Comparison of ENCODE assay signal across 8 cellular contexts in the genomic region with DNA sequence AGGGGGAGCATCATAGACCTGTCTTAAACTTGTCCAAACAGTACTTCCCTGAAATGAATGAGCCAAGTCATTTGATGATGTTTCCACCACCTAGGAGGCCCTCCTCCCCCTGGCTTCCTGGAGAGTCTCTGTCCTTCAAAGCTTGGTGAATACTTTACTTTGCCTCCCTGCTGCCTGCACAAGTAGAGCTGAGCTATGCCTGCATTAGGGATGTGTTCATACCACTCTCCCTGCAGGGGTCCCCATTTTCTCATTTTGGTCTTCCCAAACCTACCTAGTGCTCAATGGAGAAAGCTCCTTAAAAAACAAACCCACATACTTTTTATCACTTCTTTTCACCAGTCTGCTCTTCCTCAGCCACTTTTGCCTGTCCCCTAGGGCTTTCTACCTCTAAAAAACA. TPM values are rescaled to one million over a fixed set of nuclear protein-coding genes. Genes with fewer than 3 reads are reported as not detected.
DNase-seq lines count a peak whose midpoint lies in the region; ATAC-seq and TF ChIP-seq lines count a peak whose summit lies in the region.
"Had no signal": no experiment of that assay in that cellular context is flagged by ENCODE, and none has a peak within 500 bp of the region (broad histone marks: within the 10 kb centered on the region; RNA-seq: fewer than 3 reads in every experiment).

No MANE protein-coding gene starts in this region.

- H2BK5ac ChIP-seq in IMR-90 (ENCODE audit: low read depth, low read length, poor library complexity, severe bottlenecking) = no peak overlapping the region

- H3K56ac ChIP-seq in IMR-90 (ENCODE audit: extremely low read depth, insufficient read depth, low read length) = no peak overlapping the region

- TF ChIP-seq POLR2A in IMR-90 (IDR thresholded peaks at IDR 0.05; ENCODE audit: low read depth, low read length) (no peak), right lobe of liver (IDR thresholded peaks at IDR 0.05) (no peak)

- POLR2A ChIA-PET in IMR-90 (lab: Charles Lee; ENCODE audit: unreplicated experiment) = no interaction called here

- H3K14ac ChIP-seq in IMR-90 (replicated peaks; ENCODE audit: low read depth, low read length) = no peak overlapping the region

- peak; percentile 47; the same call in 1 of the 2 replicates for TF ChIP-seq RAD21 in IMR-90 (IDR thresholded peaks at IDR 0.05; ENCODE audit: low read length)

- H3K27me3 ChIP-seq in IMR-90 (ENCODE audit: control insufficient read depth, insufficient read depth, low read length) = no peaks in the 10 kb centered on the region
- H3K27me3 ChIP-seq in right lobe of liver = no peaks in the 10 kb centered on the region

- DNase-seq in EH (ENCODE audit: low read depth) (peak; percentile 62), IMR-90 (peak; percentile 51), astrocyte of the spinal cord (ENCODE audit: low read depth, low spot score) (peak; percentile 43), right lobe of liver (no peak), activated gamma-delta T cell treated with Interleukin-2 at 50 U/mL for 16 hours (no peak), NCI-H2227 (lab: John Stamatoyannopoulos, UW; ENCODE audit: unreplicated experiment) (no peak)

- H2AK9ac ChIP-seq in IMR-90 (replicated peaks; ENCODE audit: low read depth, low read length, poor library complexity) = no peak overlapping the region

- H4K8ac ChIP-seq in IMR-90 (ENCODE audit: low read depth in 2 of 2, low read length in 2 of 2) = no peak overlapping the region

- no peak overlapping the region for H4K5ac ChIP-seq in IMR-90 (ENCODE audit: low read depth, low read length)

- TF ChIP-seq CTCF in IMR-90 (conservative IDR thresholded peaks at IDR 0.05; ENCODE audit: low read depth, low read length) (peak; percentile 44), astrocyte of the spinal cord (IDR thresholded peaks at IDR 0.05; ENCODE audit: low read depth, low read length) (peak; percentile 36), right lobe of liver (IDR thresholded peaks at IDR 0.05) (peak in 3 of 4 donors; percentile 7 to 37 (median 27))

- no TSS peak for BruUV-seq in IMR-90 (replicated peaks; lab: Mats Ljungman, UMichigan)

- no peak overlapping the region for H3K4me3 ChIP-seq in IMR-90 (ENCODE audit: insufficient read depth, low read depth, low read length)
- no peak overlapping the region for H3K4me3 ChIP-seq in astrocyte of the spinal cord (ENCODE audit: low read depth, low read length)
- H3K4me3 ChIP-seq in right lobe of liver = no peak overlapping the region

- H3K4me2 ChIP-seq in IMR-90 (ENCODE audit: low read depth, low read length) = no peak overlapping the region

- H3K9me1 ChIP-seq in IMR-90 (ENCODE audit: insufficient read depth, low read length) = no peaks in the 10 kb centered on the region

- H3K27ac ChIP-seq in IMR-90 (ENCODE audit: insufficient read depth, low read length) = no peak overlapping the region
- no peak overlapping the region for H3K27ac ChIP-seq in right lobe of liver

- no peaks in the 10 kb centered on the region for H4K20me1 ChIP-seq in IMR-90 (ENCODE audit: insufficient read depth, low read length)

- no peak overlapping the region for H2BK120ac ChIP-seq in IMR-90 (ENCODE audit: low read depth, low read length)

- no peak overlapping the region for H2BK15ac ChIP-seq in IMR-90 (ENCODE audit: low read depth, low read length)

- no peak overlapping the region for H4K91ac ChIP-seq in IMR-90 (ENCODE audit: insufficient read depth, low read depth, low read length)

- in situ Hi-C loops in IMR-90 (cut with MboI; ENCODE audit: low sequenced_read_pairs) (no loop called here), astrocyte of the spinal cord (cut with HindIII; ENCODE audit: low sequenced_read_pairs) (no loop called here)

- intact Hi-C loops in IMR-90 (cut with micrococcal nuclease) (loop anchor here (1.0 to 5.0 kb wide), 2 partner anchors 65 to 107 kb away; no protein-coding TSS in a partner anchor), right lobe of liver (cut with DNase I) (loop anchor here in 1 of 2 donors (10.0 kb wide), 1 partner anchor 60 kb away; a partner anchor contains a TSS)

- H3K23ac ChIP-seq in IMR-90 (ENCODE audit: low read depth, low read length) = no peak overlapping the region

- dilution Hi-C loops in IMR-90 (cut with HindIII; ENCODE audit: low sequenced_read_pairs, unreplicated experiment) = no loop called here

- H3K36me3 ChIP-seq in IMR-90 (ENCODE audit: control insufficient read depth, insufficient read depth, low read length) (peaks cover 12% of the 10 kb centered on the region; the same call in 1 of the 2 replicates), right lobe of liver (peaks cover 0 to 7% (median 0%) of the 10 kb centered on the region in 4 donors)

- H3K79me1 ChIP-seq in IMR-90 (ENCODE audit: low read depth in 1 of 2, low read length in 2 of 2) = no peaks in the 10 kb centered on the region

- no peak overlapping the region for H2AFZ ChIP-seq in IMR-90 (replicated peaks; ENCODE audit: low read length, poor library complexity)

- no peak overlapping the region for H2AK5ac ChIP-seq in IMR-90 (ENCODE audit: low read depth, low read length)

- no peaks in the 10 kb centered on the region for H3K9me3 ChIP-seq in IMR-90 (ENCODE audit: control insufficient read depth, insufficient read depth, low read length)
- no peaks in the 10 kb centered on the region for H3K9me3 ChIP-seq in right lobe of liver

- H3K4ac ChIP-seq in IMR-90 (ENCODE audit: low read depth, low read length) = no peak overlapping the region

- no peak overlapping the region for H3K18ac ChIP-seq in IMR-90 (ENCODE audit: low read depth, low read length)

- H3K9ac ChIP-seq in IMR-90 (ENCODE audit: low read depth, low read length) = no peak overlapping the region

- CTCF ChIA-PET in IMR-90 (lab: Yijun Ruan, JAX) = interaction anchor here (1.0 to 2.8 kb wide), 6 partner anchors 9 to 66 kb away, joined by 3 to 22 read pairs (median 4); no protein-coding TSS in a partner anchor

- H3K4me1 ChIP-seq in IMR-90 (ENCODE audit: control insufficient read depth, insufficient read depth, low read length) (peaks cover 2% of the 10 kb centered on the region; the same call in 1 of the 2 replicates), right lobe of liver (no peaks in the 10 kb centered on the region)

- no peak overlapping the region for H2BK20ac ChIP-seq in IMR-90 (ENCODE audit: low read depth, low read length)

- ATAC-seq in IMR-90 (ENCODE audit: low read depth) (peak; percentile 58), right lobe of liver (peak; percentile 71 to 79 (median 74)), GM21360 (IDR thresholded peaks at IDR 0.05; ENCODE audit: unreplicated experiment) (no peak)
- ATAC-seq: Right ventricle myocardium inferior had no signal

TF ChIP-seq in IMR-90, 13 proteins besides CTCF, POLR2A, EP300 and RAD21:
- TF ChIP-seq SMC3 (IDR thresholded peaks at IDR 0.05; ENCODE audit: low read depth, low read length) = peak; percentile 46; the same call in 1 of the 2 replicates
- no peak for TF ChIP-seq MXI1 (IDR thresholded peaks at IDR 0.05; ENCODE audit: borderline replicate concordance, low read depth, low read length)

RNA-seq across cellular contexts. Expression of a gene that starts 7.7 kb away (rescaled TPM):
- total RNA-seq in IMR-90 (2012; rRNA removed) = not detected in 2 replicates
- polyA plus RNA-seq in IMR-90 (2012; rRNA removed) = not detected in 2 replicates
- polyA plus RNA-seq in IMR-90 (2012; cell fraction: cytosol; rRNA removed) = 0.01 TPM in 1 of 2 replicates, not detected in the other
- 0.05 TPM in 1 of 2 replicates, not detected in the other for polyA plus RNA-seq in IMR-90 (2012; cell fraction: nucleus; rRNA removed; ENCODE audit: low replicate concordance)
- under 1 TPM in 1 of 6 experiments, not detected in 5; 0.11 TPM for total RNA-seq in right lobe of liver

RNA-seq across cellular contexts. Expression of a gene that starts 17.6 kb away (rescaled TPM):
- total RNA-seq in IMR-90 (2012; rRNA removed) (4.3 and 9.4 TPM in 2 replicates), right lobe of liver (1 to 10 TPM; 1.3 to 4.2 (median 2.1) TPM)
- 3.4 and 4.5 TPM in 2 replicates for polyA plus RNA-seq in IMR-90 (2012; rRNA removed)
- 0.64 and 1.4 TPM in 2 replicates for polyA plus RNA-seq in IMR-90 (2012; cell fraction: cytosol; rRNA removed)
- polyA plus RNA-seq in IMR-90 (2012; cell fraction: nucleus; rRNA removed; ENCODE audit: low replicate concordance) = 1.8 and 7.0 TPM in 2 replicates

RNA-seq across cellular contexts. Expression of a gene that starts 22.1 kb away (rescaled TPM):
- total RNA-seq in IMR-90 (2012; rRNA removed) (60.5 and 67.2 TPM in 2 replicates), right lobe of liver (10 to 100 TPM in 5 of 6 experiments, 1 to 10 TPM in 1; 8.0 to 15.9 (median 13.3) TPM)
- polyA plus RNA-seq in IMR-90 (2012; rRNA removed) = 54.7 and 56.2 TPM in 2 replicates
- polyA plus RNA-seq in IMR-90 (2012; cell fraction: cytosol; rRNA removed) = 20.4 and 38.7 TPM in 2 replicates
- polyA plus RNA-seq in IMR-90 (2012; cell fraction: nucleus; rRNA removed; ENCODE audit: low replicate concordance) = 131 and 144 TPM in 2 replicates

RNA-seq across cellular contexts. Expression of a gene that starts 58.2 kb away (rescaled TPM):
- total RNA-seq in IMR-90 (2012; rRNA removed) (under 0.01 TPM in 1 of 2 replicates, not detected in the other), right lobe of liver (1 to 10 TPM in 5 of 6 experiments, under 1 TPM in 1; 0.95 to 4.7 (median 1.4) TPM)
- polyA plus RNA-seq in IMR-90 (2012; rRNA removed) = 0.03 TPM in 1 of 2 replicates, not detected in the other
- polyA plus RNA-seq in IMR-90 (2012; cell fraction: cytosol; rRNA removed) = 0.02 and 0.04 TPM in 2 replicates
- polyA plus RNA-seq in IMR-90 (2012; cell fraction: nucleus; rRNA removed; ENCODE audit: low replicate concordance) = 0.01 TPM in 1 of 2 replicates, not detected in the other

Comparison
In these comparisons a context has a peak if more than half of its experiments do, and no peak if none do; other contexts are left out.
1. DNase-seq: peak in EH (single experiment), IMR-90 (single experiment) and astrocyte of the spinal cord (single experiment); none in right lobe of liver (0 of 3), activated gamma-delta T cell treated with Interleukin-2 at 50 U/mL for 16 hours (single experiment) and NCI-H2227 (single experiment).
2. Peak in every context shown above with its lines, with median percentiles within 50 percentile points of each other: CTCF ChIP-seq.